1 cellular context compared by ENCODE assay signal in genomic region chr13:24273926-24274325, GRCh38.
TF ChIP-seq lines count a peak whose summit lies in the region.

No MANE protein-coding gene starts in this region.

TF ChIP-seq in IMR-90, 13 proteins besides CTCF, POLR2A, EP300 and RAD21 (continued from another document):
- no peak for TF ChIP-seq ELK1 (IDR thresholded peaks at IDR 0.05; ENCODE audit: borderline replicate concordance, low read depth, low read length)
- TF ChIP-seq FOS (IDR thresholded peaks at IDR 0.05; ENCODE audit: low read depth, low read length), result no peak
- no peak for TF ChIP-seq RFX5 (IDR thresholded peaks at IDR 0.05; ENCODE audit: low read depth, low read length)
- no peak for TF ChIP-seq MAZ (IDR thresholded peaks at IDR 0.05; ENCODE audit: borderline replicate concordance, low read depth, low read length)
- no peak for TF ChIP-seq RCOR1 (IDR thresholded peaks at IDR 0.05; ENCODE audit: insufficient replicate concordance, low read length)
TF ChIP-seq in IMR-90: peak in this region for 0.
